13 cellular contexts compared by ENCODE assay signal in genomic region chr9:91847576-91847975, GRCh38.
DNase-seq lines count a peak whose midpoint lies in the region; ATAC-seq and TF ChIP-seq lines count a peak whose summit lies in the region.
"Had no signal": no experiment of that assay in that cellular context is flagged by ENCODE, and none has a peak within 500 bp of the region (broad histone marks: within the 10 kb centered on the region; RNA-seq: fewer than 3 reads in every experiment).

No MANE protein-coding gene starts in this region.

- no peak overlapping the region for H3K4me2 ChIP-seq in SK-N-SH
- H3K4me2 ChIP-seq in parathyroid adenoma (ENCODE audit: low read length) = peak overlapping the region; percentile 5

- no peak overlapping the region for H3K9ac ChIP-seq in SK-N-SH
- H3K9ac ChIP-seq in parathyroid adenoma = no peak overlapping the region

- CTCF ChIA-PET in SK-N-SH (lab: Yijun Ruan, JAX) = interaction anchor here (1.3 to 2.4 kb wide), 5 partner anchors 10 to 103 kb away, joined by 4 to 11 read pairs (median 4); partner anchors contain the start of gene ROR2

- H3F3A ChIP-seq in SK-N-SH (replicated peaks; ENCODE audit: insufficient read depth) = no peaks in the 10 kb centered on the region

- H3K4me3 Mint-ChIP-seq in CD14-positive monocyte = no peak overlapping the region
- H3K4me3 Mint-ChIP-seq: T-cell had no signal

- peaks cover 0 to 48% of the 10 kb centered on the region in 2 experiments; a peak in 2 of 4 replicates for H3K4me1 ChIP-seq in SK-N-SH (ENCODE audit: control insufficient read depth in 1 of 2, insufficient read depth in 2 of 2, low read depth in 1 of 2, low read length in 1 of 2)
- H3K4me1 ChIP-seq in parathyroid adenoma = peaks cover 16% of the 10 kb centered on the region

- DNase-seq in CD1c-positive myeloid dendritic cell (ENCODE audit: extremely low spot score) (peak; percentile 60), SK-N-SH (peak; percentile 44), fibroblast of the conjunctiva (ENCODE audit: low read depth) (peak; percentile 53), activated gamma-delta T cell treated with Interleukin-2 at 50 U/mL for 16 hours (no peak), CD14-positive monocyte (ENCODE audit: low spot score) (no peak), GM19240 (ENCODE audit: insufficient read length, low spot score) (no peak)
- DNase-seq: aorta, DMS 273 treated with DMSO at 0.1 percent for 48 hours, NCI-H1436, T-cell, transverse colon had no signal

- no peak overlapping the region for H3K4me3 ChIP-seq in SK-N-SH (ENCODE audit: low read depth in 2 of 2, low read length in 1 of 2)
- no peak overlapping the region for H3K4me3 ChIP-seq in parathyroid adenoma (ENCODE audit: low read depth, low read length)
- H3K4me3 ChIP-seq: transverse colon had no signal

- H3K79me2 ChIP-seq in SK-N-SH (ENCODE audit: insufficient read depth) = no peaks in the 10 kb centered on the region
- H3K79me2 ChIP-seq in parathyroid adenoma = no peaks in the 10 kb centered on the region

- H3K9me2 ChIP-seq in SK-N-SH = no peaks in the 10 kb centered on the region

- peaks cover 12 to 17% (median 14%) of the 10 kb centered on the region in 3 donors for H3K27me3 Mint-ChIP-seq in CD14-positive monocyte (ENCODE audit: low read depth in 3 of 3)

- H3K4me1 Mint-ChIP-seq in CD14-positive monocyte = peaks cover 17% of the 10 kb centered on the region

- H3K36me3 Mint-ChIP-seq in CD14-positive monocyte = no peaks in the 10 kb centered on the region
- H3K36me3 Mint-ChIP-seq: T-cell had no signal

- H3K36me3 ChIP-seq in SK-N-SH (replicated peaks in 1 of 2; ENCODE audit: control insufficient read depth in 1 of 2, insufficient read depth in 2 of 2, low read length in 1 of 2) (no peaks in the 10 kb centered on the region), parathyroid adenoma (ENCODE audit: control insufficient read depth, insufficient read depth, low read length) (no peaks in the 10 kb centered on the region)
- H3K36me3 ChIP-seq: transverse colon had no signal

- no peak for TF ChIP-seq EP300 in SK-N-SH (IDR thresholded peaks at IDR 0.05; ENCODE audit: borderline replicate concordance in 1 of 2, low read depth in 1 of 2, low read length in 1 of 2)

- intact Hi-C loops in CD14-positive monocyte (cut with micrococcal nuclease) = no loop called here

- TF ChIP-seq RAD21 in SK-N-SH (IDR thresholded peaks at IDR 0.05; ENCODE audit: low read length) = no peak

- H3K9me3 Mint-ChIP-seq in CD14-positive monocyte = no peaks in the 10 kb centered on the region
- H3K9me3 Mint-ChIP-seq: T-cell had no signal

- peak overlapping the region in 1 of 2 experiments; percentile 88; a peak in 2 of 4 replicates for H3K27ac ChIP-seq in SK-N-SH (ENCODE audit: low read depth in 2 of 2, low read length in 1 of 2)
- peak overlapping the region; percentile 89 for H3K27ac ChIP-seq in parathyroid adenoma
- H3K27ac ChIP-seq: transverse colon had no signal

- WGBS in SK-N-SH (ENCODE audit: low lambda C conversion rate) = 49% methylated on average over 12 of the region's 12 CpGs

- no peaks in the 10 kb centered on the region for H3K9me3 ChIP-seq in SK-N-SH
- H3K9me3 ChIP-seq in parathyroid adenoma (ENCODE audit: control insufficient read depth, low read length) = no peaks in the 10 kb centered on the region
- H3K9me3 ChIP-seq: transverse colon had no signal

- no peaks in the 10 kb centered on the region for H4K20me1 ChIP-seq in SK-N-SH (ENCODE audit: insufficient read depth)

- POLR2A ChIA-PET in SK-N-SH (lab: Yijun Ruan, JAX) = no interaction called here

- no peaks in the 10 kb centered on the region for H3K27me3 ChIP-seq in SK-N-SH (ENCODE audit: insufficient read depth)
- no peaks in the 10 kb centered on the region for H3K27me3 ChIP-seq in parathyroid adenoma (ENCODE audit: control insufficient read depth, insufficient read depth, low read length)
- H3K27me3 ChIP-seq: transverse colon had no signal

- H2AFZ ChIP-seq in SK-N-SH (ENCODE audit: low read depth) = no peak overlapping the region
- no peak overlapping the region for H2AFZ ChIP-seq in parathyroid adenoma

- no peak overlapping the region for H3K27ac Mint-ChIP-seq in CD14-positive monocyte
- H3K27ac Mint-ChIP-seq: T-cell had no signal

- no peak for ATAC-seq in HG03469 (IDR thresholded peaks at IDR 0.05; ENCODE audit: unreplicated experiment)

- TF ChIP-seq CTCF in SK-N-SH (IDR thresholded peaks at IDR 0.05) (no peak), parathyroid adenoma (IDR thresholded peaks at IDR 0.05) (no peak), CD14-positive monocyte (IDR thresholded peaks at IDR 0.05) (no peak)

TF ChIP-seq in SK-N-SH, 30 proteins besides CTCF, POLR2A, EP300 and RAD21:
- TF ChIP-seq RCOR1 (IDR thresholded peaks at IDR 0.05; ENCODE audit: low read length) = no peak
- no peak for TF ChIP-seq GATA2 (CRISPR knock-in tag; IDR thresholded peaks at IDR 0.05)
- TF ChIP-seq TAF1 (IDR thresholded peaks at IDR 0.05; ENCODE audit: borderline replicate concordance, low read depth, low read length) = no peak
- no peak for TF ChIP-seq USF1 (IDR thresholded peaks at IDR 0.05; ENCODE audit: borderline replicate concordance, low read depth)
- TF ChIP-seq PBX3 (IDR thresholded peaks at IDR 0.05) = no peak
- no peak for TF ChIP-seq FOSL2 (IDR thresholded peaks at IDR 0.05; ENCODE audit: borderline replicate concordance, low read depth)
- TF ChIP-seq REST (IDR thresholded peaks at IDR 0.05; ENCODE audit: low read depth, low read length) = no peak
- no peak for TF ChIP-seq NFIC (IDR thresholded peaks at IDR 0.05; ENCODE audit: borderline replicate concordance)
- no peak for TF ChIP-seq IRF3 (IDR thresholded peaks at IDR 0.05; ENCODE audit: low read depth, low read length)
- TF ChIP-seq ELF1 (IDR thresholded peaks at IDR 0.05) = no peak
- TF ChIP-seq JUND (IDR thresholded peaks at IDR 0.05) = no peak
- TF ChIP-seq EZH2phosphoT487 (IDR thresholded peaks at IDR 0.05; ENCODE audit: borderline replicate concordance, low read depth) = no peak
- no peak for TF ChIP-seq TCF12 (IDR thresholded peaks at IDR 0.05)
- TF ChIP-seq YY1 (IDR thresholded peaks at IDR 0.05; ENCODE audit: low read depth) = no peak
- no peak for TF ChIP-seq MXI1 (IDR thresholded peaks at IDR 0.05; ENCODE audit: low read depth, low read length)

Comparison
In these comparisons a context has a peak if more than half of its experiments do, and no peak if none do; other contexts are left out.
1. DNase-seq: peak in CD1c-positive myeloid dendritic cell (single experiment), SK-N-SH (single experiment) and fibroblast of the conjunctiva (single experiment); none in activated gamma-delta T cell treated with Interleukin-2 at 50 U/mL for 16 hours (single experiment), CD14-positive monocyte (single experiment) and GM19240 (single experiment).